In the genomic region with DNA sequence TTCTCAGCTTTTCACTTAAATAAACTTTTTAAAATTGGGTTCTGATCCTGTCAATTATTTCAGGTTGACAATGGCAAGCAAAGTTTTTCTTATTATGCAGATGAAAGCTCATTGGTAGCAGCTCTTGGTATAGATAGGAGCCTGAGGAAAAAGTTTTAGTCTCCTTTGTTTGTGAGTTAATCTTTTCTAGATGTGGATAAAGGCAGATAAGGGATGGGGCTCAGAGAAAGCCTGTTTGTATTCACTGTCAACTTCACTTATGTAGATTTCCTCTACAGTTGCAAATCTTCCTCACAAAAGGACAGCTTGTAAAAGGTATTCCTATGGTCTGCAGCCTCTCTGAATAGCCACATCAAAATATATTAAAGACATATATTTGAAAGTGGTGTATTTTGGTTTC, we compare ENCODE assay signal across 1 cellular context.
TF ChIP-seq lines count a peak whose summit lies in the region.

No MANE protein-coding gene starts in this region.

TF ChIP-seq in H1, 55 proteins besides CTCF, POLR2A, EP300 and RAD21:
- peak; percentile 45 for TF ChIP-seq NANOG (IDR thresholded peaks at IDR 0.05; ENCODE audit: insufficient read depth, low read depth, low read length, poor library complexity, severe bottlenecking)
- TF ChIP-seq PHF8 (conservative IDR thresholded peaks at IDR 0.05; ENCODE audit: low read depth, low read length): no peak
- no peak for TF ChIP-seq TAF1 (IDR thresholded peaks at IDR 0.05; ENCODE audit: low read depth, low read length)
- no peak for TF ChIP-seq CBX5 (IDR thresholded peaks at IDR 0.05; ENCODE audit: low read depth, low read length)
- peak; percentile 85 for TF ChIP-seq CHD7 (IDR thresholded peaks at IDR 0.05; ENCODE audit: insufficient replicate concordance, low read length)
